Comparison of ENCODE assay signal across 21 cellular contexts in genomic region chr2:105140237-105140568, GRCh38.
"Had no signal": no experiment of that assay in that cellular context is flagged by ENCODE, and none has a peak within 500 bp of the region (broad histone marks: within the 10 kb centered on the region; RNA-seq: fewer than 3 reads in every experiment).

No MANE protein-coding gene starts in this region.

- ATAC-seq: K562, T-cell had no signal

- H3K9me3 ChIP-seq: SK-N-SH had no signal

- H3K4me3 ChIP-seq: K562 had no signal

- H3K27ac ChIP-seq: HL-60, KMS-11 had no signal

- DNase-seq: Kasumi-1, MV-4-11, NCI-H1048, NCI-H1105, NCI-H1417, NCI-H1436 treated with DMSO at 0.1 percent for 48 hours, NCI-H1694, NCI-H187 treated with DMSO at 0.1 percent for 48 hours, NCI-H2029 treated with DMSO at 0.1 percent for 48 hours, NCI-H2107, NCI-H2227 treated with DMSO at 0.1 percent for 48 hours, NCI-H526, Right ventricle myocardium superior, RPMI8226, SIG-M5, SK-N-SH, SW 1271, T-cell had no signal
